ENCODE assay signal across 8 cellular contexts in the genomic region with DNA sequence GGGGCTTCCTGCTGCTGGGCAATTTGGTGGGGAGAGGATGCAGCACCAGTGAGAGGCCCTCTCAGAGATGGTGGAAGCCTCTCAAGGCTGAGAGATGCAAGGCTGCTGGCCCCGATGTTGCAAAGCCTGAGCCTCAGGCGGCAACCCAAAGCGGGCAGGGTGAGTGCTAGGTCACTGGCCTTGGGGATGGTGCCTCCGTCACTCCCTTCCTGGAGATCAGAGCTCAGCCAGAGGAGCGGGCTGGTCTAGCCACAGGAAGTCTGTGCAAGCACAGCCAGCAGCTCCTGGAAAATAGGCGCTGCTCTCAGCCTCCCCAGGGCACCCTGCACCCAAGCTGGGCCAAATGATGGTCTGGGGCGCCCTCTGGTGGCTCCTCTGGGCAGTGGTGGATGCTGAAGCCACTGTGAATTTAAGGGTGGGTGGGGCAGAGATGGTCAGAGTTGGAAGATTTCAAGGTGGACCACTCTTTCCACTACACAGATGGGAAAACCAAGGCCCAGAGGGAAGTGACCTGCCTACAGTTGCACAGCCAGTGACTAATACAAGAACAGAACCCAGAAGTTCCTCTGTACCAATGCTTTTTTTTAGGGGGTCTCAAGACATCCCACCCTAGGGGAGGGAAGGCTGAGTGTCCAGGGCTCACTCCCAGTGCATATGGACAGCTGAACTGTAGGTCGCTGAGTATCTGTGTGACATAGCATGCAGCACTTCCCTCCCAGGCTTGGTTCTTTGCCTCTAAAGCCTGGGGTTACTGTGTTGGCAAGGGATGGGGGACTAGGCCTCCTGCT. TPM values are rescaled to one million over a fixed set of nuclear protein-coding genes. Genes with fewer than 3 reads are reported as not detected.
DNase-seq lines count a peak whose midpoint lies in the region; ATAC-seq and TF ChIP-seq lines count a peak whose summit lies in the region.

No MANE protein-coding gene starts in this region.

- H3K27me3 ChIP-seq in colonic mucosa: no peaks in the 10 kb centered on the region
- H3K27me3 ChIP-seq in right lobe of liver: no peaks in the 10 kb centered on the region

- H3K9me3 ChIP-seq in colonic mucosa (no peaks in the 10 kb centered on the region), right lobe of liver (no peaks in the 10 kb centered on the region)

- no peak overlapping the region for H3K9ac ChIP-seq in colonic mucosa (ENCODE audit: low read depth in 2 of 2, low read length in 2 of 2)

- H3K4me3 ChIP-seq in colonic mucosa (no peak overlapping the region), right lobe of liver (no peak overlapping the region)

- H3K36me3 ChIP-seq in colonic mucosa: no peaks in the 10 kb centered on the region
- H3K36me3 ChIP-seq in right lobe of liver: no peaks in the 10 kb centered on the region

- ATAC-seq in HG02973 (IDR thresholded peaks at IDR 0.05; ENCODE audit: unreplicated experiment): peak; percentile 63
- peak; percentile 95 to 98 (median 98) for ATAC-seq in right lobe of liver
- no peak for ATAC-seq in GM18861 (IDR thresholded peaks at IDR 0.05; ENCODE audit: unreplicated experiment)

- WGBS in right lobe of liver (ENCODE audit: insufficient coverage, low coverage, low lambda C conversion rate, missing lambda C conversion rate): 0% methylated on average over 2 of the region's 8 CpGs

- intact Hi-C loops in colonic mucosa (cut with DNase I): loop anchor here (2.0 kb wide), 1 partner anchor 130 kb away; no protein-coding TSS in a partner anchor
- intact Hi-C loops in right lobe of liver (cut with DNase I): loop anchor here (5.0 kb wide), 2 partner anchors 131 to 136 kb away; no protein-coding TSS in a partner anchor

- H3K4me1 ChIP-seq in colonic mucosa (no peaks in the 10 kb centered on the region), right lobe of liver (peaks cover 0 to 12% (median 0%) of the 10 kb centered on the region in 4 donors)

- no peak for TF ChIP-seq POLR2A in right lobe of liver (IDR thresholded peaks at IDR 0.05)

- DNase-seq in Daoy (ENCODE audit: low read depth) (peak; percentile 85), NCI-H69 (lab: John Stamatoyannopoulos, UW) (peak; percentile 91), colonic mucosa (peak; percentile 87), right lobe of liver (peak; percentile 86 to 92 (median 90))
- peak; percentile 84 to 89 for DNase-seq in activated CD4-positive, alpha-beta T cell treated with anti-CD3 and anti-CD28 coated beads, Interleukin-2, amount 50 U/mL, for 24 hours (ENCODE audit: low read depth in 1 of 2, low spot score in 1 of 2)
- peak; percentile 74 to 85 (median 75) for DNase-seq in stimulated activated CD4-positive, alpha-beta T cell treated with anti-CD3 and anti-CD28 coated beads, TNF-alpha, amount 100 ng/mL, for 24 hours (ENCODE audit: low read depth in 3 of 3)

- TF ChIP-seq CTCF in colonic mucosa (IDR thresholded peaks at IDR 0.05) (peak; percentile 97), right lobe of liver (IDR thresholded peaks at IDR 0.05) (peak; percentile 91 to 99 (median 96))

- H3K27ac ChIP-seq in colonic mucosa (no peak overlapping the region), right lobe of liver (no peak overlapping the region)

RNA-seq across cellular contexts. Expression of gene C20orf203, which starts 20.8 kb away (rescaled TPM):
- total RNA-seq in Daoy (2014; rRNA removed; shearing (Covaris generic)): not detected in 2 replicates
- total RNA-seq in colonic mucosa (not detected), right lobe of liver (not detected)
